Comparison of ENCODE assay signal across 10 cellular contexts in genomic region chr10:119105155-119105554, GRCh38. TPM values are rescaled to one million over a fixed set of nuclear protein-coding genes. Genes with fewer than 3 reads are reported as not detected.
DNase-seq lines count a peak whose midpoint lies in the region; ATAC-seq and TF ChIP-seq lines count a peak whose summit lies in the region.
"Had no signal": no experiment of that assay in that cellular context is flagged by ENCODE, and none has a peak within 500 bp of the region (broad histone marks: within the 10 kb centered on the region; RNA-seq: fewer than 3 reads in every experiment).

No MANE protein-coding gene starts in this region.

- H3K27me3 ChIP-seq in adipocyte (replicated peaks; ENCODE audit: control insufficient read depth, insufficient read depth, low read length) (no peaks in the 10 kb centered on the region), right lobe of liver (no peaks in the 10 kb centered on the region), tibial nerve (no peaks in the 10 kb centered on the region)

- H3K9me3 ChIP-seq in adipocyte (ENCODE audit: control insufficient read depth, low read length) (no peaks in the 10 kb centered on the region), right lobe of liver (no peaks in the 10 kb centered on the region), tibial nerve (no peaks in the 10 kb centered on the region)

- peaks cover 3% of the 10 kb centered on the region for H3K36me3 Mint-ChIP-seq in activated naive CD4-positive, alpha-beta T cell treated with anti-CD3 and anti-CD28 coated beads, Interleukin-2, amount 50 U/mL, for 24 hours
- H3K36me3 Mint-ChIP-seq in activated naive CD4-positive, alpha-beta T cell treated with anti-CD3 and anti-CD28 coated beads, Interleukin-2, amount 50 U/mL, for 72 hours, result peaks cover 0 to 5% of the 10 kb centered on the region in 2 donors

- peaks cover 10% of the 10 kb centered on the region for H3K4me1 Mint-ChIP-seq in activated naive CD4-positive, alpha-beta T cell treated with anti-CD3 and anti-CD28 coated beads, Interleukin-2, amount 50 U/mL, for 24 hours

- ATAC-seq in activated naive CD4-positive, alpha-beta T cell treated with anti-CD3 and anti-CD28 coated beads, Interleukin-2, amount 50 U/mL, for 72 hours, result no peak
- ATAC-seq in right lobe of liver, result no peak
- no peak for ATAC-seq in esophagus mucosa

- H3K27me3 Mint-ChIP-seq in activated naive CD4-positive, alpha-beta T cell treated with anti-CD3 and anti-CD28 coated beads, Interleukin-2, amount 50 U/mL, for 24 hours, result no peaks in the 10 kb centered on the region

- H3K4me3 Mint-ChIP-seq in activated naive CD4-positive, alpha-beta T cell treated with anti-CD3 and anti-CD28 coated beads, Interleukin-2, amount 50 U/mL, for 24 hours, result peak overlapping the region; percentile 80

- no peak overlapping the region for H3K27ac Mint-ChIP-seq in activated naive CD4-positive, alpha-beta T cell treated with anti-CD3 and anti-CD28 coated beads, Interleukin-2, amount 50 U/mL, for 24 hours
- H3K27ac Mint-ChIP-seq in activated naive CD4-positive, alpha-beta T cell treated with anti-CD3 and anti-CD28 coated beads, Interleukin-2, amount 50 U/mL, for 72 hours, result no peak overlapping the region

- peak overlapping the region; percentile 93 for H3K9ac ChIP-seq in adipocyte (ENCODE audit: low read length)

- H3K4me1 ChIP-seq in adipocyte (ENCODE audit: control insufficient read depth, insufficient read depth, low read length), result peaks cover 25% of the 10 kb centered on the region
- peaks cover 0 to 11% (median 0%) of the 10 kb centered on the region in 4 donors for H3K4me1 ChIP-seq in right lobe of liver
- H3K4me1 ChIP-seq in tibial nerve, result peaks cover 0 to 13% (median 10%) of the 10 kb centered on the region in 4 donors

- intact Hi-C loops in right lobe of liver (cut with DNase I), result no loop called here

- WGBS in right lobe of liver (ENCODE audit: insufficient coverage, low coverage, low lambda C conversion rate, missing lambda C conversion rate), result 91% methylated on average over 9 of the region's 12 CpGs
- 84 to 86% methylated on average over 12 of the region's 12 CpGs for WGBS in tibial nerve, 2 donors

- TF ChIP-seq EP300 in tibial nerve (IDR thresholded peaks at IDR 0.05), result no peak

- TF ChIP-seq POLR2A in right lobe of liver (IDR thresholded peaks at IDR 0.05) (no peak), tibial nerve (IDR thresholded peaks at IDR 0.05) (no peak)

- H3K27ac ChIP-seq in right lobe of liver (peak overlapping the region in 1 of 3 donors; percentile 27), tibial nerve (no peak overlapping the region)

- DNase-seq in activated naive CD4-positive, alpha-beta T cell treated with anti-CD3 and anti-CD28 coated beads, Interleukin-2, amount 50 U/mL, for 72 hours (ENCODE audit: low spot score in 2 of 2), result no peak
- DNase-seq in adipocyte (ENCODE audit: low read depth) (no peak), right lobe of liver (no peak), tibial nerve (ENCODE audit: low spot score in 2 of 2) (no peak), NCI-H2196 (lab: John Stamatoyannopoulos, UW; ENCODE audit: unreplicated experiment) (no peak), NCI-H2227 (lab: John Stamatoyannopoulos, UW; ENCODE audit: unreplicated experiment) (no peak)
- DNase-seq: DMS79 treated with DMSO at 0.1 percent for 48 hours; effector CD4-positive, alpha-beta T cell had no signal

- peaks cover 18% of the 10 kb centered on the region for H3K36me3 ChIP-seq in adipocyte (ENCODE audit: control insufficient read depth, insufficient read depth, low read length, severe bottlenecking)
- peaks cover 0 to 20% (median 2%) of the 10 kb centered on the region in 4 donors for H3K36me3 ChIP-seq in right lobe of liver
- H3K36me3 ChIP-seq in tibial nerve, result peaks cover 0 to 23% (median 4%) of the 10 kb centered on the region in 3 donors

- H3K4me3 ChIP-seq in adipocyte (ENCODE audit: low read length), result peak overlapping the region; percentile 92
- H3K4me3 ChIP-seq in right lobe of liver, result peak overlapping the region; percentile 71 to 89 (median 88)
- peak overlapping the region in 3 of 4 donors; percentile 79 to 99 (median 97) for H3K4me3 ChIP-seq in tibial nerve

- no peak for TF ChIP-seq CTCF in right lobe of liver (IDR thresholded peaks at IDR 0.05)
- TF ChIP-seq CTCF in tibial nerve (IDR thresholded peaks at IDR 0.05), result no peak

- H3K9me3 Mint-ChIP-seq in activated naive CD4-positive, alpha-beta T cell treated with anti-CD3 and anti-CD28 coated beads, Interleukin-2, amount 50 U/mL, for 24 hours, result no peaks in the 10 kb centered on the region
- no peaks in the 10 kb centered on the region for H3K9me3 Mint-ChIP-seq in activated naive CD4-positive, alpha-beta T cell treated with anti-CD3 and anti-CD28 coated beads, Interleukin-2, amount 50 U/mL, for 72 hours

RNA-seq across cellular contexts. Expression of gene DENND10, which starts 1.2 kb away (rescaled TPM):
- 10 to 100 TPM; 10.3 to 23.0 TPM for total RNA-seq in activated naive CD4-positive, alpha-beta T cell treated with anti-CD3 and anti-CD28 coated beads, Interleukin-2, amount 50 U/mL, for 72 hours
- total RNA-seq in right lobe of liver, result 10 to 100 TPM; 24.0 to 46.4 (median 36.1) TPM
- total RNA-seq in tibial nerve, result 10 to 100 TPM; 23.3 to 51.0 (median 43.4) TPM
- total RNA-seq in esophagus mucosa, result 38.3 TPM

RNA-seq across cellular contexts. Expression of gene EIF3A, which starts 24.5 kb away (rescaled TPM):
- 100 to 1,000 TPM; 125 to 129 TPM for total RNA-seq in activated naive CD4-positive, alpha-beta T cell treated with anti-CD3 and anti-CD28 coated beads, Interleukin-2, amount 50 U/mL, for 72 hours
- total RNA-seq in right lobe of liver (10 to 100 TPM; 41.6 to 69.5 (median 57.4) TPM), tibial nerve (10 to 100 TPM; 78.8 to 95.4 (median 94.8) TPM), esophagus mucosa (88.2 TPM)
